Comparison of ENCODE assay signal across 8 cellular contexts in genomic region chr2:54330226-54331094, GRCh38.
DNase-seq lines count a peak whose midpoint lies in the region; ATAC-seq and TF ChIP-seq lines count a peak whose summit lies in the region.

No MANE protein-coding gene starts in this region.

- no peaks in the 10 kb centered on the region for H3K9me3 Mint-ChIP-seq in T-cell

- peaks cover 7 to 18% of the 10 kb centered on the region in 2 donors for H3K4me1 ChIP-seq in adrenal gland (replicated peaks in 1 of 2)
- H3K4me1 ChIP-seq in parathyroid adenoma, result peaks cover 6% of the 10 kb centered on the region
- H3K4me1 ChIP-seq in tibial artery, result peaks cover 0 to 16% (median 10%) of the 10 kb centered on the region in 4 donors

- DNase-seq in GM12865 (ENCODE audit: low read depth), result peak; percentile 92
- DNase-seq in NCI-H1417 treated with DMSO at 0.1 percent for 48 hours (lab: John Stamatoyannopoulos, UW), result peak; percentile 96
- DNase-seq in T-cell, result peak; percentile 63 to 85 (median 78)
- DNase-seq in adrenal gland, result peak; percentile 98 to 99 (median 99)
- DNase-seq in cardiac septum (ENCODE audit: low spot score), result peak; percentile 98
- DNase-seq in tibial artery, result peak; percentile 95 to 98

- CTCF ChIA-PET in T-cell (lab: Charles Lee), result interaction anchor here in 1 of 2 donors (0.6 kb wide), 1 partner anchor 235 kb away, joined by 3 read pairs; no protein-coding TSS in a partner anchor

- 0 to 2% (median 1%) methylated on average over 28 to 53 of the region's 53 CpGs for WGBS in adrenal gland, 4 donors

- H3K27me3 ChIP-seq in adrenal gland, result no peaks in the 10 kb centered on the region
- no peaks in the 10 kb centered on the region for H3K27me3 ChIP-seq in parathyroid adenoma (ENCODE audit: control insufficient read depth, insufficient read depth, low read length)
- H3K27me3 ChIP-seq in tibial artery, result no peaks in the 10 kb centered on the region

- peaks cover 15 to 18% (median 17%) of the 10 kb centered on the region in 3 donors for H3K4me1 Mint-ChIP-seq in T-cell

- peak overlapping the region; percentile 95 for H2AFZ ChIP-seq in parathyroid adenoma

- H3K27ac Mint-ChIP-seq in T-cell, result peak overlapping the region; percentile 25 to 63

- POLR2A ChIA-PET in T-cell (lab: Charles Lee), result no interaction called here

- H3K4me3 ChIP-seq in GM12865 (ENCODE audit: low read depth, low read length), result peak overlapping the region; percentile 40
- H3K4me3 ChIP-seq in adrenal gland, result peak overlapping the region in 2 of 4 donors; percentile 50 to 53
- peak overlapping the region; percentile 63 for H3K4me3 ChIP-seq in parathyroid adenoma (ENCODE audit: low read depth, low read length)
- H3K4me3 ChIP-seq in tibial artery, result peak overlapping the region; percentile 65 to 79

- H3K36me3 ChIP-seq in adrenal gland (replicated peaks in 1 of 2) (no peaks in the 10 kb centered on the region), parathyroid adenoma (ENCODE audit: control insufficient read depth, insufficient read depth, low read length) (no peaks in the 10 kb centered on the region), tibial artery (no peaks in the 10 kb centered on the region)

- H3K27ac ChIP-seq in adrenal gland (peak overlapping the region; percentile 55 to 95 (median 94)), parathyroid adenoma (peak overlapping the region; percentile 89), tibial artery (peak overlapping the region; percentile 90 to 97)

- no peaks in the 10 kb centered on the region for H3K9me3 ChIP-seq in adrenal gland (replicated peaks in 1 of 3)
- H3K9me3 ChIP-seq in parathyroid adenoma (ENCODE audit: control insufficient read depth, low read length), result no peaks in the 10 kb centered on the region
- no peaks in the 10 kb centered on the region for H3K9me3 ChIP-seq in tibial artery

- peak overlapping the region; percentile 38 for H3K9ac ChIP-seq in parathyroid adenoma

- TF ChIP-seq POLR2A in adrenal gland (IDR thresholded peaks at IDR 0.05), result peak; percentile 90 to 97

- peaks cover 8 to 14% of the 10 kb centered on the region in 2 donors for H3K27me3 Mint-ChIP-seq in T-cell

- ATAC-seq in HG02798 (IDR thresholded peaks at IDR 0.05; ENCODE audit: poor library complexity, unreplicated experiment) (peak; percentile 98), T-cell (replicated peaks in 1 of 4) (peak; percentile 96 to 99 (median 98))

- no peaks in the 10 kb centered on the region for H3K79me2 ChIP-seq in parathyroid adenoma

- TF ChIP-seq CTCF in GM12865 (IDR thresholded peaks at IDR 0.05; ENCODE audit: insufficient read depth, low read depth, low read length, missing control alignments), result no peak
- TF ChIP-seq CTCF in adrenal gland (IDR thresholded peaks at IDR 0.05), result peak in 3 of 6 experiments; percentile 2 to 13 (median 8)
- TF ChIP-seq CTCF in parathyroid adenoma (IDR thresholded peaks at IDR 0.05), result no peak
- TF ChIP-seq CTCF in tibial artery (IDR thresholded peaks at IDR 0.05), result peak in 1 of 2 experiments; percentile 12

- peak overlapping the region; percentile 84 for H3K4me2 ChIP-seq in parathyroid adenoma (ENCODE audit: low read length)

- no peaks in the 10 kb centered on the region for H3K36me3 Mint-ChIP-seq in T-cell

- H3K4me3 Mint-ChIP-seq in T-cell, result peak overlapping the region; percentile 84 to 89 (median 85)

- intact Hi-C loops in adrenal gland (cut with DNase I), result no loop called here
- intact Hi-C loops in cardiac septum (cut with DNase I), result loop anchor here (2.0 to 10.0 kb wide), 3 partner anchors 124 to 304 kb away; partner anchors contain the start of gene SPTBN1
- intact Hi-C loops in tibial artery (cut with DNase I; ENCODE audit: low total_unique reads), result loop anchor here (5.0 kb wide), 1 partner anchor 952 kb away; no protein-coding TSS in a partner anchor

Comparison
In these comparisons a context has a peak if more than half of its experiments do, and no peak if none do; other contexts are left out.
1. intact Hi-C loops: an anchor here in cardiac septum (2.0 to 10.0 kb wide) and tibial artery (5.0 kb wide); none called in adrenal gland.